Comparison of ENCODE assay signal across 22 cellular contexts in genomic region chr1:169340882-169341281, GRCh38.
"Had no signal": no experiment of that assay in that cellular context is flagged by ENCODE, and none has a peak within 500 bp of the region (broad histone marks: within the 10 kb centered on the region; RNA-seq: fewer than 3 reads in every experiment).

No MANE protein-coding gene starts in this region.

- H3K27ac ChIP-seq: adrenal gland, body of pancreas, gastroesophageal sphincter, right atrium auricular region, tibial nerve had no signal

- H3K9me3 ChIP-seq: adrenal gland, body of pancreas, gastroesophageal sphincter, right atrium auricular region, tibial nerve had no signal

- H3K4me3 Mint-ChIP-seq: activated B cell treated with CpG ODN at 0.5 μM for 24 hours; activated CD8-positive, alpha-beta T cell treated with anti-CD3 and anti-CD28 coated beads for 36 hours; activated T-cell treated with anti-CD3 and anti-CD28 coated beads, Interleukin-2, amount 50 U/mL, for 4 hours; naive thymus-derived CD8-positive, alpha-beta T cell; neural crest cell had no signal

- DNase-seq: activated B cell treated with CpG ODN at 0.5 μM for 24 hours; activated CD4-positive, alpha-beta T cell treated with anti-CD3 and anti-CD28 coated beads, Interleukin-2, amount 50 U/mL, for 1 hour; activated CD8-positive, alpha-beta T cell treated with anti-CD3 and anti-CD28 coated beads for 36 hours; activated T-cell treated with anti-CD3 and anti-CD28 coated beads, Interleukin-2, amount 50 U/mL, for 4 hours; adrenal gland; body of pancreas; dermis blood vessel endothelial cell; effector CD4-positive, alpha-beta T cell; hippocampal formation; naive thymus-derived CD8-positive, alpha-beta T cell; occipital lobe; stimulated activated CD4-positive, alpha-beta T cell treated with anti-CD3 and anti-CD28 coated beads, Interleukin-1b, Interleukin-23, amount 100 ng/mL, for 48 hours; stimulated activated CD4-positive, alpha-beta T cell treated with anti-CD3 and anti-CD28 coated beads, Interleukin-4, amount 100 ng/mL, for 4 hours; stimulated activated naive CD4-positive, alpha-beta T cell treated with Interleukin-2 at 50 U/mL for 16 hours; T-helper 2 cell had no signal

- H3K4me2 ChIP-seq: smooth muscle cell had no signal

- H3K27ac Mint-ChIP-seq: activated B cell treated with CpG ODN at 0.5 μM for 24 hours; activated T-helper 2 cell treated with anti-CD3 and anti-CD28 coated beads, Interferon-gamma antibody, Interleukin-2, Interleukin-4, amounts not matched to agents 10 μg/mL and 5 μg/mL and 100 μg/mL, durations not matched to agents 14 hours and 24 hours and 36 hours had no signal

- H3K27me3 ChIP-seq: adrenal gland, body of pancreas, gastroesophageal sphincter, right atrium auricular region, tibial nerve had no signal

- H3K4me1 ChIP-seq: body of pancreas, gastroesophageal sphincter, right atrium auricular region, tibial nerve had no signal

- H3K4me1 Mint-ChIP-seq: neural crest cell had no signal

- H3K9me3 Mint-ChIP-seq: activated T-cell treated with anti-CD3 and anti-CD28 coated beads, Interleukin-2, amount 50 U/mL, for 4 hours had no signal

- H3K27me3 Mint-ChIP-seq: activated B cell treated with CpG ODN at 0.5 μM for 24 hours; activated CD8-positive, alpha-beta T cell treated with anti-CD3 and anti-CD28 coated beads for 36 hours; naive thymus-derived CD8-positive, alpha-beta T cell had no signal

- ATAC-seq: activated CD8-positive, alpha-beta T cell treated with anti-CD3 and anti-CD28 coated beads for 36 hours; activated naive CD4-positive, alpha-beta T cell treated with anti-CD3 and anti-CD28 coated beads, Interleukin-2, amount 50 U/mL, for 72 hours; activated T-cell treated with anti-CD3 and anti-CD28 coated beads, Interleukin-2, amount 50 U/mL, for 4 hours; body of pancreas; gastroesophageal sphincter; naive thymus-derived CD8-positive, alpha-beta T cell had no signal

- H3K36me3 ChIP-seq: adrenal gland, gastroesophageal sphincter, right atrium auricular region had no signal

- H3K4me3 ChIP-seq: adrenal gland, body of pancreas, gastroesophageal sphincter, right atrium auricular region, smooth muscle cell, tibial nerve had no signal
